ENCODE assay signal across 28 cellular contexts in genomic region chr1:229034246-229034645, GRCh38.
"Had no signal": no experiment of that assay in that cellular context is flagged by ENCODE, and none has a peak within 500 bp of the region (broad histone marks: within the 10 kb centered on the region; RNA-seq: fewer than 3 reads in every experiment).

No MANE protein-coding gene starts in this region.

- H3K4me3 ChIP-seq: ascending aorta, body of pancreas, K562, Peyer's patch, SJSA1 had no signal

- DNase-seq: activated CD4-positive, alpha-beta T cell treated with anti-CD3 and anti-CD28 coated beads for 48 hours; activated CD4-positive, alpha-beta T cell treated with anti-CD3 and anti-CD28 coated beads, Interleukin-2, amount 50 U/mL, for 4 hours; activated CD4-positive, CD25-positive, alpha-beta regulatory T cell treated with anti-CD3 and anti-CD28 coated beads, Interleukin-2, amount 50 U/mL, for 72 hours; activated CD8-positive, alpha-beta memory T cell treated with anti-CD3 and anti-CD28 coated beads for 24 hours; activated naive CD4-positive, alpha-beta T cell treated with anti-CD3 and anti-CD28 coated beads, Interleukin-2, amount 50 U/mL, for 16 hours; activated naive CD8-positive, alpha-beta T cell treated with anti-CD3 and anti-CD28 coated beads, Interleukin-2, amount 10 ng/mL, durations not matched to agents 7 days and 5 days; body of pancreas; central memory CD4-positive, alpha-beta T cell; Karpas-422; MM.1S; NCI-H1105 treated with DMSO at 0.1 percent for 48 hours; NCI-H1436 treated with DMSO at 0.1 percent for 48 hours; NCI-H187; NCI-H2081; NCI-H510A treated with DMSO at 0.1 percent for 48 hours; NCI-H69; NK-92 treated with Interleukin-12 subunit alpha and Interleukin-12 subunit beta, amount 100 ng/mL, for 24 hours; Peyer's patch; SHP77; T-helper 9 cell had no signal

- ATAC-seq: body of pancreas, K562, SK-N-SH treated with all-trans-retinoic acid at 6 μM for 48 hours, WTC11 had no signal

- H3K27me3 ChIP-seq: ascending aorta, body of pancreas, Peyer's patch, SJSA1 had no signal

- H3K9me3 Mint-ChIP-seq: activated T-cell treated with anti-CD3 and anti-CD28 coated beads, Interleukin-2, amount 50 U/mL, for 72 hours; T-helper 1 cell treated with Interleukin-12 subunit alpha and Interleukin-12 subunit beta and Interleukin-4 antibody, amounts not matched to agents 30 μg/mL and 1 μg/mL, for 36 hours; WTC11 had no signal

- H3K36me3 Mint-ChIP-seq: activated naive CD8-positive, alpha-beta T cell treated with anti-CD3 and anti-CD28 coated beads, Interleukin-2, amount 10 ng/mL, durations not matched to agents 7 days and 5 days; WTC11 had no signal

- H3K36me3 ChIP-seq: ascending aorta, Peyer's patch, SJSA1 had no signal

- H3K4me3 Mint-ChIP-seq: activated naive CD8-positive, alpha-beta T cell treated with anti-CD3 and anti-CD28 coated beads, Interleukin-2, amount 10 ng/mL, durations not matched to agents 7 days and 5 days; activated T-cell treated with anti-CD3 and anti-CD28 coated beads, Interleukin-2, amount 50 U/mL, for 72 hours; T-helper 1 cell treated with Interleukin-12 subunit alpha and Interleukin-12 subunit beta and Interleukin-4 antibody, amounts not matched to agents 30 μg/mL and 1 μg/mL, for 36 hours; WTC11 had no signal

- H3K4me1 ChIP-seq: Peyer's patch had no signal

- H3K9me3 ChIP-seq: ascending aorta, body of pancreas, Peyer's patch, SJSA1 had no signal

- H3K27ac Mint-ChIP-seq: activated naive CD8-positive, alpha-beta T cell treated with anti-CD3 and anti-CD28 coated beads, Interleukin-2, amount 10 ng/mL, durations not matched to agents 7 days and 5 days; activated T-cell treated with anti-CD3 and anti-CD28 coated beads, Interleukin-2, amount 50 U/mL, for 72 hours; T-helper 1 cell treated with Interleukin-12 subunit alpha and Interleukin-12 subunit beta and Interleukin-4 antibody, amounts not matched to agents 30 μg/mL and 1 μg/mL, for 36 hours; WTC11 had no signal

- H3K27ac ChIP-seq: ascending aorta, body of pancreas, Peyer's patch, RWPE1, SJSA1 had no signal
